In genomic region chr13:43544011-43544410, GRCh38 we compare ENCODE assay signal across 20 cellular contexts.
DNase-seq lines count a peak whose midpoint lies in the region; ATAC-seq and TF ChIP-seq lines count a peak whose summit lies in the region.
"Had no signal": no experiment of that assay in that cellular context is flagged by ENCODE, and none has a peak within 500 bp of the region (broad histone marks: within the 10 kb centered on the region; RNA-seq: fewer than 3 reads in every experiment).

No MANE protein-coding gene starts in this region.

- H2BK120ac ChIP-seq in trophoblast cell (ENCODE audit: insufficient read depth, low read length, poor library complexity): no peak overlapping the region

- H4K20me1 ChIP-seq in GM23248 (ENCODE audit: insufficient read depth): no peaks in the 10 kb centered on the region
- no peaks in the 10 kb centered on the region for H4K20me1 ChIP-seq in SK-N-SH (ENCODE audit: insufficient read depth)
- H4K20me1 ChIP-seq in fibroblast of lung (ENCODE audit: control insufficient read depth, extremely low read depth, insufficient read depth, low read length): no peaks in the 10 kb centered on the region

- H3K4ac ChIP-seq in trophoblast cell (ENCODE audit: low read depth, low read length): no peak overlapping the region

- POLR2A ChIA-PET in SK-N-SH (lab: Yijun Ruan, JAX): no interaction called here
- POLR2A ChIA-PET in CD8-positive, alpha-beta T cell (lab: Charles Lee): no interaction called here

- H2BK5ac ChIP-seq in trophoblast cell (ENCODE audit: low read depth, low read length, poor library complexity): no peak overlapping the region

- H3K9me2 ChIP-seq in GM23248 (ENCODE audit: insufficient read depth) (no peaks in the 10 kb centered on the region), SK-N-SH (no peaks in the 10 kb centered on the region)

- 88 to 94% methylated on average over 2 of the region's 2 CpGs for WGBS in GM23248 (ENCODE audit: low coverage in 1 of 2, low lambda C conversion rate in 2 of 2, missing lambda C conversion rate in 2 of 2), 2 experiments
- WGBS in SK-N-SH (ENCODE audit: low lambda C conversion rate): 92% methylated on average over 2 of the region's 2 CpGs
- no CpG with 5 or more reads among the region's 2 CpGs for WGBS in trophoblast cell (ENCODE audit: extremely low coverage, insufficient coverage, insufficient read length)

- H3K4me2 ChIP-seq in GM23248 (ENCODE audit: unreplicated experiment) (no peak overlapping the region), SK-N-SH (no peak overlapping the region), fibroblast of lung (ENCODE audit: extremely low read depth, insufficient read depth, low read length) (no peak overlapping the region), trophoblast cell (ENCODE audit: low read length) (no peak overlapping the region)

- no peak for TF ChIP-seq RAD21 in SK-N-SH (IDR thresholded peaks at IDR 0.05; ENCODE audit: low read length)

- no peak for ATAC-seq in CD8-positive, alpha-beta T cell
- no peak for ATAC-seq in T-helper 17 cell
- ATAC-seq: activated T-cell treated with anti-CD3 and anti-CD28 coated beads, Interleukin-2, amount 50 U/mL, for 72 hours; esophagus mucosa; natural killer cell treated with Interleukin-12 subunit alpha and Interleukin-12 subunit beta and Interleukin-15 and Interleukin-18, amount 100 ng/mL, for 72 hours had no signal

- H2BK12ac ChIP-seq in trophoblast cell (ENCODE audit: low read length): no peak overlapping the region

- no peak overlapping the region for H3K27ac Mint-ChIP-seq in CD8-positive, alpha-beta T cell
- H3K27ac Mint-ChIP-seq in T-helper 17 cell: no peak overlapping the region
- H3K27ac Mint-ChIP-seq: activated naive CD8-positive, alpha-beta T cell treated with anti-CD3 and anti-CD28 coated beads for 36 hours; activated T-cell treated with anti-CD3 and anti-CD28 coated beads, Interleukin-2, amount 50 U/mL, for 72 hours; memory B cell; natural killer cell treated with Interleukin-12 subunit alpha and Interleukin-12 subunit beta and Interleukin-15 and Interleukin-18, amount 100 ng/mL, for 72 hours had no signal

- no peak overlapping the region for H4K12ac ChIP-seq in trophoblast cell (ENCODE audit: low read depth, low read length)

- no peak overlapping the region for H3K27ac ChIP-seq in GM23248
- H3K27ac ChIP-seq in SK-N-SH (ENCODE audit: low read depth in 2 of 2, low read length in 1 of 2): no peak overlapping the region
- no peak overlapping the region for H3K27ac ChIP-seq in fibroblast of lung (ENCODE audit: insufficient read depth, low read length)
- H3K27ac ChIP-seq in trophoblast cell (ENCODE audit: low read depth, low read length): no peak overlapping the region
- no peak overlapping the region for H3K27ac ChIP-seq in CD8-positive, alpha-beta T cell (ENCODE audit: low read depth, low read length)
- H3K27ac ChIP-seq: psoas muscle had no signal

- peaks cover 2% of the 10 kb centered on the region for H3K27me3 Mint-ChIP-seq in CD8-positive, alpha-beta T cell (ENCODE audit: low read depth)
- H3K27me3 Mint-ChIP-seq in T-helper 17 cell: peaks cover 16% of the 10 kb centered on the region

- H3K9me3 ChIP-seq in GM23248 (ENCODE audit: low read depth) (no peaks in the 10 kb centered on the region), SK-N-SH (no peaks in the 10 kb centered on the region), fibroblast of lung (ENCODE audit: control insufficient read depth, insufficient read depth, low read depth, low read length) (no peaks in the 10 kb centered on the region), trophoblast cell (ENCODE audit: insufficient read depth, low read depth, low read length) (no peaks in the 10 kb centered on the region), T-helper 17 cell (ENCODE audit: control insufficient read depth, low read length, poor library complexity, severe bottlenecking) (no peaks in the 10 kb centered on the region)
- no peaks in the 10 kb centered on the region for H3K9me3 ChIP-seq in CD8-positive, alpha-beta T cell (ENCODE audit: low read length)
- H3K9me3 ChIP-seq: BE2C, testis had no signal

- H3K4me1 ChIP-seq in GM23248 (ENCODE audit: insufficient read depth) (peaks cover 10% of the 10 kb centered on the region; the same call in 1 of the 2 replicates), SK-N-SH (ENCODE audit: control insufficient read depth in 1 of 2, insufficient read depth in 2 of 2, low read depth in 1 of 2, low read length in 1 of 2) (peaks cover 0 to 26% of the 10 kb centered on the region in 2 experiments; a peak in 2 of 4 replicates), fibroblast of lung (ENCODE audit: control insufficient read depth, extremely low read depth, insufficient read depth, low read length) (no peaks in the 10 kb centered on the region), trophoblast cell (ENCODE audit: control insufficient read depth in 1 of 2, insufficient read depth in 2 of 2, low read length in 2 of 2) (no peaks in the 10 kb centered on the region)
- H3K4me1 ChIP-seq in CD8-positive, alpha-beta T cell (ENCODE audit: insufficient read depth, low read length): no peaks in the 10 kb centered on the region
- H3K4me1 ChIP-seq: psoas muscle had no signal

- no peak overlapping the region for H3K23ac ChIP-seq in trophoblast cell (ENCODE audit: low read length)

- TF ChIP-seq EP300 in SK-N-SH (IDR thresholded peaks at IDR 0.05; ENCODE audit: borderline replicate concordance in 1 of 2, low read depth in 1 of 2, low read length in 1 of 2): no peak

- no peak overlapping the region for H3K18ac ChIP-seq in trophoblast cell (ENCODE audit: low read length)

- H3K14ac ChIP-seq in trophoblast cell (ENCODE audit: low read length): no peak overlapping the region

- H3K4me1 Mint-ChIP-seq in CD8-positive, alpha-beta T cell (ENCODE audit: low read depth): no peaks in the 10 kb centered on the region
- H3K4me1 Mint-ChIP-seq in T-helper 17 cell: no peaks in the 10 kb centered on the region
- H3K4me1 Mint-ChIP-seq: memory B cell had no signal

- H2AFZ ChIP-seq in GM23248 (no peak overlapping the region), SK-N-SH (ENCODE audit: low read depth) (no peak overlapping the region), fibroblast of lung (ENCODE audit: low read length) (no peak overlapping the region), trophoblast cell (ENCODE audit: insufficient read depth, low read length, poor library complexity) (no peak overlapping the region)

- H3F3A ChIP-seq in GM23248 (ENCODE audit: insufficient read depth) (peaks cover 16% of the 10 kb centered on the region), SK-N-SH (replicated peaks; ENCODE audit: insufficient read depth) (no peaks in the 10 kb centered on the region)

- TF ChIP-seq CTCF in SK-N-SH (IDR thresholded peaks at IDR 0.05) (no peak), fibroblast of lung (conservative IDR thresholded peaks at IDR 0.05 in 1 of 2, IDR thresholded peaks at IDR 0.05 in 1 of 2; ENCODE audit: low read depth in 1 of 2, low read length in 2 of 2) (no peak)
- TF ChIP-seq CTCF in CD8-positive, alpha-beta T cell (IDR thresholded peaks at IDR 0.05): no peak

- H4K91ac ChIP-seq in trophoblast cell (ENCODE audit: low read depth, low read length): no peak overlapping the region

- peak; percentile 36 for DNase-seq in GM23248
- DNase-seq in SK-N-SH: no peak
- peak; percentile 44 to 62 for DNase-seq in fibroblast of lung (ENCODE audit: low read depth in 2 of 2)
- peak; percentile 70 to 81 for DNase-seq in trophoblast cell
- DNase-seq in CD8-positive, alpha-beta T cell: no peak
- no peak for DNase-seq in T-helper 17 cell
- no peak for DNase-seq in SKM-1 treated with dmso at 0.1 percent for 144 hours (lab: John Stamatoyannopoulos, UW; ENCODE audit: unreplicated experiment)
- DNase-seq in NCI-H446 treated with DMSO at 0.1 percent for 48 hours (lab: John Stamatoyannopoulos, UW): no peak
- DNase-seq: activated CD8-positive, alpha-beta memory T cell treated with anti-CD3 and anti-CD28 coated beads for 24 hours; activated naive CD8-positive, alpha-beta T cell treated with anti-CD3 and anti-CD28 coated beads for 36 hours; activated T-cell treated with anti-CD3 and anti-CD28 coated beads, Interleukin-2, amount 50 U/mL, for 72 hours; NCI-H2029; NCI-H510A; psoas muscle; SHP77 treated with DMSO at 0.1 percent for 48 hours; testis had no signal

- H3K4me3 ChIP-seq in GM23248 (no peak overlapping the region), SK-N-SH (ENCODE audit: low read depth in 2 of 2, low read length in 1 of 2) (no peak overlapping the region), fibroblast of lung (replicated peaks in 1 of 4; ENCODE audit: control extremely low read depth in 1 of 4, insufficient read depth in 1 of 4, low read depth in 3 of 4, low read length in 4 of 4) (no peak overlapping the region), trophoblast cell (ENCODE audit: low read depth, low read length) (no peak overlapping the region)
- no peak overlapping the region for H3K4me3 ChIP-seq in CD8-positive, alpha-beta T cell (ENCODE audit: low read depth, low read length)
- H3K4me3 ChIP-seq: psoas muscle, testis had no signal

- intact Hi-C loops in CD8-positive, alpha-beta T cell (cut with DNase I, micrococcal nuclease): no loop called here

- H3K79me2 ChIP-seq in GM23248 (ENCODE audit: insufficient read depth) (no peaks in the 10 kb centered on the region), SK-N-SH (ENCODE audit: insufficient read depth) (no peaks in the 10 kb centered on the region), fibroblast of lung (ENCODE audit: control insufficient read depth, insufficient read depth, low read length) (no peaks in the 10 kb centered on the region), trophoblast cell (ENCODE audit: control insufficient read depth, insufficient read depth, low read length, poor library complexity) (no peaks in the 10 kb centered on the region)

- in situ Hi-C loops in GM23248 (cut with MboI): no loop called here

- H3K36me3 Mint-ChIP-seq in CD8-positive, alpha-beta T cell: no peaks in the 10 kb centered on the region
- peaks cover 2% of the 10 kb centered on the region for H3K36me3 Mint-ChIP-seq in T-helper 17 cell (ENCODE audit: low read depth)
- H3K36me3 Mint-ChIP-seq: activated naive CD8-positive, alpha-beta T cell treated with anti-CD3 and anti-CD28 coated beads for 36 hours; memory B cell; natural killer cell treated with Interleukin-12 subunit alpha and Interleukin-12 subunit beta and Interleukin-15 and Interleukin-18, amount 100 ng/mL, for 72 hours had no signal

- no peak overlapping the region for H3K4me3 Mint-ChIP-seq in CD8-positive, alpha-beta T cell
- no peak overlapping the region for H3K4me3 Mint-ChIP-seq in T-helper 17 cell
- H3K4me3 Mint-ChIP-seq: activated naive CD8-positive, alpha-beta T cell treated with anti-CD3 and anti-CD28 coated beads for 36 hours; activated T-cell treated with anti-CD3 and anti-CD28 coated beads, Interleukin-2, amount 50 U/mL, for 72 hours; memory B cell; natural killer cell treated with Interleukin-12 subunit alpha and Interleukin-12 subunit beta and Interleukin-15 and Interleukin-18, amount 100 ng/mL, for 72 hours had no signal

- H3K79me1 ChIP-seq in trophoblast cell (ENCODE audit: low read length): no peaks in the 10 kb centered on the region

- H3K27me3 ChIP-seq in GM23248 (replicated peaks; ENCODE audit: insufficient read depth) (no peaks in the 10 kb centered on the region), SK-N-SH (ENCODE audit: insufficient read depth) (no peaks in the 10 kb centered on the region), fibroblast of lung (ENCODE audit: control insufficient read depth, insufficient read depth, low read length) (no peaks in the 10 kb centered on the region), trophoblast cell (ENCODE audit: insufficient read depth, low read length) (no peaks in the 10 kb centered on the region)
- H3K27me3 ChIP-seq in CD8-positive, alpha-beta T cell (ENCODE audit: insufficient read depth, low read length): no peaks in the 10 kb centered on the region
- H3K27me3 ChIP-seq: BE2C, testis had no signal

- no peak overlapping the region for H4K8ac ChIP-seq in trophoblast cell (ENCODE audit: low read depth, low read length)

- H2AK5ac ChIP-seq in trophoblast cell (ENCODE audit: low read length): no peak overlapping the region

- CTCF ChIA-PET in SK-N-SH (lab: Yijun Ruan, JAX): interaction anchor here (1.6 kb wide), 1 partner anchor 574 kb away, joined by 3 read pairs; no protein-coding TSS in a partner anchor
- CTCF ChIA-PET in CD8-positive, alpha-beta T cell (lab: Charles Lee): no interaction called here

- H3K9me3 Mint-ChIP-seq in CD8-positive, alpha-beta T cell: peaks cover 2% of the 10 kb centered on the region
- H3K9me3 Mint-ChIP-seq: activated naive CD8-positive, alpha-beta T cell treated with anti-CD3 and anti-CD28 coated beads for 36 hours had no signal

- 0 out of 2 replicates have a peak, but pooled peaks cover 5% of the 10 kb centered on the region for H3K36me3 ChIP-seq in GM23248 (ENCODE audit: low read depth)
- no peaks in the 10 kb centered on the region for H3K36me3 ChIP-seq in SK-N-SH (replicated peaks in 1 of 2; ENCODE audit: control insufficient read depth in 1 of 2, insufficient read depth in 2 of 2, low read length in 1 of 2)
- H3K36me3 ChIP-seq in fibroblast of lung (ENCODE audit: control insufficient read depth, insufficient read depth, low read length): no peaks in the 10 kb centered on the region
- H3K36me3 ChIP-seq in trophoblast cell (ENCODE audit: control insufficient read depth in 1 of 2, insufficient read depth in 2 of 2, low read length in 2 of 2): no peaks in the 10 kb centered on the region
- no peaks in the 10 kb centered on the region for H3K36me3 ChIP-seq in CD8-positive, alpha-beta T cell (ENCODE audit: insufficient read depth, low read length)
- H3K36me3 ChIP-seq: BE2C had no signal

- H3K9ac ChIP-seq in GM23248: no peak overlapping the region
- H3K9ac ChIP-seq in SK-N-SH: no peak overlapping the region
- H3K9ac ChIP-seq in fibroblast of lung (ENCODE audit: insufficient read depth, low read length): no peak overlapping the region
- H3K9ac ChIP-seq in trophoblast cell (ENCODE audit: low read length): no peak overlapping the region

Comparison
In these comparisons a context has a peak if more than half of its experiments do, and no peak if none do; other contexts are left out.
1. DNase-seq: peak in GM23248 (single experiment), fibroblast of lung (2 of 2) and trophoblast cell (2 of 2); none in SK-N-SH (single experiment), CD8-positive, alpha-beta T cell (0 of 7), T-helper 17 cell (0 of 3), SKM-1 treated with dmso at 0.1 percent for 144 hours (single experiment) and NCI-H446 treated with DMSO at 0.1 percent for 48 hours (single experiment).